20 cellular contexts compared by ENCODE assay signal in the genomic region with DNA sequence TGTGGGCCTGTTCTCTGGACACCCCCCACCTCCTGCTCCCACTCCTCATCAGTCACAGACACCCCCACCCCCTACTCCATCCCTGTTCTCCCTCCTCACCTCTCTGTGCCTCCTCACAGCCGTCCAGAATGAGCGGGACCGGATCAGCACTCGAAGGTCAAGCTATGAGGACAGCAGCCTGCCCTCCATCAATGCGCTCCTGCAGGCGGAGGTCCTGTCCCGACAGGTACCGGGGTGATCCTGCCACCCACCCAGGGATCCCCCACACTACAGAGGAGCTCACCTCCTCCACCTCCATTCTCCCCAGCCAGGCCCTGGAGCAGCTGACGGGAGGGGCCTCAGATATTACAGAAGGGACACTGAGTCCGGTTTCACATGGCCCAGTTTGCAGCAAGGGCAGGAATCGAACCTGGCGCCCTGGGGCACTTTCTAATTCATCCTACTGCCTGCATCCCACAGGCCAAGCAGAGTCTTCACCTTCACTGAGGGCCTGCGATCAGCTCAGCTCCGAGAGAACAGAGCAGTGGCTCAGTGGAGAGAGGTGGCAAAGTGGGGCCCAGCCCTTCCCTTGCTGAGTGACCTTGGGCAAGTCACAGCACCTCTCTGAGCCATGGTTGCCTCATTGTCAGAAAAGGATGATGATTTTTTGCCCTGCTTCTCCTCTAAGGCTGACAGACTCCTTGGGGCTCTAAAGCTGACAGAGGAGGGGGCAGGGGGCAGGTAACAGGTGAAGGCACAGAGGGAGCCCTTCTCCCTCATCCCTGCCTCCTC. TPM values are rescaled to one million over a fixed set of nuclear protein-coding genes. Genes with fewer than 3 reads are reported as not detected.
DNase-seq lines count a peak whose midpoint lies in the region; ATAC-seq, FAIRE-seq and TF ChIP-seq lines count a peak whose summit lies in the region.
"Had no signal": no experiment of that assay in that cellular context is flagged by ENCODE, and none has a peak within 500 bp of the region (broad histone marks: within the 10 kb centered on the region; RNA-seq: fewer than 3 reads in every experiment).

No MANE protein-coding gene starts in this region.

- H3K4me3 Mint-ChIP-seq in nephron progenitor cell = no peak overlapping the region
- no peak overlapping the region for H3K4me3 Mint-ChIP-seq in activated CD4-positive, alpha-beta T cell treated with anti-CD3 and anti-CD28 coated beads, Interleukin-2, amount 10 ng/mL, durations not matched to agents 7 days and 5 days
- H3K4me3 Mint-ChIP-seq: CD14-positive monocyte; CD4-positive, alpha-beta memory T cell; GM23338 had no signal

- no peak overlapping the region for H2BK120ac ChIP-seq in mesendoderm (ENCODE audit: low read depth, low read length)

- H3K56ac ChIP-seq in mesendoderm (ENCODE audit: low read length) = no peak overlapping the region

- in situ Hi-C loops in HepG2 (cut with HindIII; ENCODE audit: extremely low pct_ligation_motif_present, low pct_unique_long_range_greater_than_20kb) (no loop called here), K562 (cut with MboI) (no loop called here)

- no peak overlapping the region for H3K18ac ChIP-seq in mesendoderm (ENCODE audit: low read length)

- H3K79me2 ChIP-seq in HepG2 (ENCODE audit: insufficient read depth, low read length) (peaks cover 15% of the 10 kb centered on the region), K562 (ENCODE audit: control insufficient read depth, insufficient read depth, low read length) (no peaks in the 10 kb centered on the region), mesendoderm (ENCODE audit: control insufficient read depth, insufficient read depth, low read length) (no peaks in the 10 kb centered on the region)

- peaks cover 56 to 77% of the 10 kb centered on the region in 2 experiments for H3K36me3 ChIP-seq in HepG2 (replicated peaks in 1 of 2; ENCODE audit: control insufficient read depth in 1 of 2, insufficient read depth in 2 of 2, low read length in 2 of 2)
- H3K36me3 ChIP-seq in right lobe of liver = peaks cover 0 to 61% (median 28%) of the 10 kb centered on the region in 4 donors
- H3K36me3 ChIP-seq in K562 (ENCODE audit: control insufficient read depth, insufficient read depth, low read length) = no peaks in the 10 kb centered on the region
- H3K36me3 ChIP-seq in mesendoderm (ENCODE audit: control insufficient read depth, insufficient read depth, low read length) = no peaks in the 10 kb centered on the region
- H3K36me3 ChIP-seq in aorta (ENCODE audit: control insufficient read depth in 1 of 2, insufficient read depth in 2 of 2, low read length in 1 of 2) = no peaks in the 10 kb centered on the region
- H3K36me3 ChIP-seq: BLaER1 had no signal

- no peak for TF ChIP-seq RAD21 in HepG2 (CRISPR knock-in tag; IDR thresholded peaks at IDR 0.05)
- TF ChIP-seq RAD21 in K562 (CRISPR knock-in tag; conservative IDR thresholded peaks at IDR 0.05 in 1 of 2, IDR thresholded peaks at IDR 0.05 in 1 of 2) = no peak

- H3K4me1 ChIP-seq in HepG2 (ENCODE audit: insufficient read depth, low read length) (peaks cover 100% of the 10 kb centered on the region), right lobe of liver (peaks cover 0 to 93% (median 23%) of the 10 kb centered on the region in 4 donors), K562 (replicated peaks in 1 of 2; ENCODE audit: control insufficient read depth in 2 of 2, insufficient read depth in 2 of 2, low read length in 2 of 2) (0 out of 5 replicates have a peak, but pooled peaks cover 0 to 3% of the 10 kb centered on the region in 2 experiments), mesendoderm (ENCODE audit: control insufficient read depth, low read depth, low read length) (no peaks in the 10 kb centered on the region), aorta (ENCODE audit: control insufficient read depth in 1 of 2, insufficient read depth in 2 of 2, low read length in 2 of 2) (no peaks in the 10 kb centered on the region)
- H3K4me1 ChIP-seq: BLaER1 had no signal

- WGBS in HepG2 (ENCODE audit: low lambda C conversion rate) = 96% methylated on average over 14 of the region's 14 CpGs
- WGBS in right lobe of liver (ENCODE audit: insufficient coverage, low coverage, low lambda C conversion rate, missing lambda C conversion rate) = 80% methylated on average over 6 of the region's 14 CpGs
- WGBS in K562 (ENCODE audit: insufficient coverage, low coverage, missing lambda C conversion rate) = 11% methylated on average over 12 of the region's 14 CpGs
- WGBS in mesendoderm (ENCODE audit: extremely low coverage, insufficient coverage, low lambda C conversion rate) = no CpG with 5 or more reads among the region's 14 CpGs
- WGBS in aorta, 2 donors = 89 to 91% methylated on average over 14 of the region's 14 CpGs

- H3K27me3 ChIP-seq in HepG2 (ENCODE audit: control insufficient read depth in 1 of 2, insufficient read depth in 2 of 2, low read length in 2 of 2) (no peaks in the 10 kb centered on the region), right lobe of liver (no peaks in the 10 kb centered on the region), K562 (ENCODE audit: control insufficient read depth in 2 of 2, insufficient read depth in 2 of 2, low read length in 2 of 2) (peaks cover 18 to 53% of the 10 kb centered on the region in 2 experiments), mesendoderm (ENCODE audit: insufficient read depth, low read length, poor library complexity) (no peaks in the 10 kb centered on the region), aorta (ENCODE audit: control insufficient read depth in 1 of 2, insufficient read depth in 2 of 2, low read length in 1 of 2) (no peaks in the 10 kb centered on the region)
- H3K27me3 ChIP-seq: BLaER1 had no signal

- no peak overlapping the region for H2AK5ac ChIP-seq in mesendoderm (ENCODE audit: low read length)

- peak overlapping the region; percentile 12 for H3K23ac ChIP-seq in mesendoderm (ENCODE audit: low read length)

- H3K9ac ChIP-seq in HepG2 (ENCODE audit: insufficient read depth, low read depth, low read length) (peak overlapping the region; percentile 29; the same call in 1 of the 2 replicates), K562 (ENCODE audit: insufficient read depth in 1 of 2, low read depth in 2 of 2, low read length in 2 of 2) (no peak overlapping the region), mesendoderm (ENCODE audit: low read length) (no peak overlapping the region)
- H3K9ac ChIP-seq: BLaER1 had no signal

- no peaks in the 10 kb centered on the region for H4K20me1 ChIP-seq in HepG2 (ENCODE audit: insufficient read depth, low read length)
- peaks cover 5% of the 10 kb centered on the region; the same call in 1 of the 2 replicates for H4K20me1 ChIP-seq in K562 (replicated peaks; ENCODE audit: control insufficient read depth, insufficient read depth, low read length)
- H4K20me1 ChIP-seq: BLaER1 had no signal

- H3K4me2 ChIP-seq in HepG2 (ENCODE audit: low read depth, low read length) (0 out of 2 replicates have a peak overlapping the region, but pooled peaks have one; percentile 13), K562 (ENCODE audit: insufficient read depth, low read length) (no peak overlapping the region), mesendoderm (ENCODE audit: low read length) (no peak overlapping the region)
- H3K4me2 ChIP-seq: A549, BLaER1, GM23338 had no signal

- TF ChIP-seq EP300 in HepG2 (IDR thresholded peaks at IDR 0.05; ENCODE audit: low read depth in 2 of 2, low read length in 2 of 2) (no peak), HepG2 (CRISPR knock-in tag; IDR thresholded peaks at IDR 0.05; ENCODE audit: borderline replicate concordance) (no peak), K562 (IDR thresholded peaks at IDR 0.05; ENCODE audit: low read length) (no peak)

- no peaks in the 10 kb centered on the region for H3K9me3 Mint-ChIP-seq in nephron progenitor cell
- no peaks in the 10 kb centered on the region for H3K9me3 Mint-ChIP-seq in activated CD4-positive, alpha-beta T cell treated with anti-CD3 and anti-CD28 coated beads, Interleukin-2, amount 10 ng/mL, durations not matched to agents 7 days and 5 days
- H3K9me3 Mint-ChIP-seq: CD14-positive monocyte; CD4-positive, alpha-beta memory T cell; GM23338 had no signal

- TF ChIP-seq CTCF in HepG2 (CRISPR knock-in tag; IDR thresholded peaks at IDR 0.05) = no peak
- TF ChIP-seq CTCF in right lobe of liver (IDR thresholded peaks at IDR 0.05) = no peak
- no peak for TF ChIP-seq CTCF in K562 (IDR thresholded peaks at IDR 0.05 in 2 of 3, conservative IDR thresholded peaks at IDR 0.05 in 1 of 3; ENCODE audit: insufficient read depth in 2 of 3, low read depth in 1 of 3, low read length in 3 of 3)
- no peak for TF ChIP-seq CTCF in nephron progenitor cell (IDR thresholded peaks at IDR 0.05)

- ATAC-seq in HepG2 (no peak), right lobe of liver (no peak), K562 (no peak), aorta (ENCODE audit: low FRiP score) (peak; percentile 25), HG03457 (IDR thresholded peaks at IDR 0.05; ENCODE audit: unreplicated experiment) (no peak)

- no peak overlapping the region for H4K8ac ChIP-seq in mesendoderm (ENCODE audit: low read depth, low read length)

- no peak for FAIRE-seq in HepG2 (lab: Jason Lieb, UNC)
- no peak for FAIRE-seq in K562 (lab: Jason Lieb, UNC)
- FAIRE-seq: A549, H54 had no signal

- H3K4me1 Mint-ChIP-seq in nephron progenitor cell = peaks cover 12% of the 10 kb centered on the region
- no peaks in the 10 kb centered on the region for H3K4me1 Mint-ChIP-seq in activated CD4-positive, alpha-beta T cell treated with anti-CD3 and anti-CD28 coated beads, Interleukin-2, amount 10 ng/mL, durations not matched to agents 7 days and 5 days
- H3K4me1 Mint-ChIP-seq: CD14-positive monocyte; CD4-positive, alpha-beta memory T cell had no signal

- H3K79me1 ChIP-seq in mesendoderm (ENCODE audit: low read length) = no peaks in the 10 kb centered on the region

- H3K36me3 Mint-ChIP-seq in nephron progenitor cell (ENCODE audit: low read depth) = no peaks in the 10 kb centered on the region
- no peaks in the 10 kb centered on the region for H3K36me3 Mint-ChIP-seq in activated CD4-positive, alpha-beta T cell treated with anti-CD3 and anti-CD28 coated beads, Interleukin-2, amount 10 ng/mL, durations not matched to agents 7 days and 5 days (ENCODE audit: low read depth)
- H3K36me3 Mint-ChIP-seq: CD14-positive monocyte; CD4-positive, alpha-beta memory T cell had no signal

- TF ChIP-seq POLR2A in HepG2 (IDR thresholded peaks at IDR 0.05; ENCODE audit: insufficient read depth in 1 of 2, low read depth in 2 of 2, low read length in 2 of 2) (peak in 1 of 2 experiments; percentile 53; a peak in 2 of 4 replicates), right lobe of liver (IDR thresholded peaks at IDR 0.05) (no peak), K562 (conservative IDR thresholded peaks at IDR 0.05) (no peak)

- H3K27ac ChIP-seq in HepG2 (ENCODE audit: extremely low read length, insufficient read depth, low read length) (peak overlapping the region; percentile 87), right lobe of liver (peak overlapping the region in 1 of 3 donors; percentile 29), K562 (ENCODE audit: extremely low read depth, low read depth, low read length) (no peak overlapping the region), mesendoderm (ENCODE audit: low read depth, low read length) (no peak overlapping the region), aorta (ENCODE audit: low read depth in 1 of 2, low read length in 2 of 2) (no peak overlapping the region)
- H3K27ac ChIP-seq: 22Rv1, BLaER1 had no signal

- no peak overlapping the region for H4K5ac ChIP-seq in mesendoderm (ENCODE audit: low read length)

- DNase-seq in HepG2 (ENCODE audit: low spot score) (no peak), right lobe of liver (no peak), K562 (ENCODE audit: extremely low read depth in 1 of 4, low spot score in 3 of 4) (no peak), mesendoderm (no peak), aorta (peak in 1 of 2 donors; percentile 48), nephron progenitor cell (no peak)
- no peak for DNase-seq in activated CD4-positive, alpha-beta T cell treated with anti-CD3 and anti-CD28 coated beads, Interleukin-2, amount 10 ng/mL, durations not matched to agents 7 days and 5 days
- DNase-seq: Calu3; CD4-positive, alpha-beta memory T cell; DMS79 treated with DMSO at 0.1 percent for 48 hours; GF-D8; HCEC 1CT had no signal

- H3K4ac ChIP-seq in mesendoderm (ENCODE audit: low read depth, low read length) = no peak overlapping the region

- BruUV-seq in HepG2 (replicated peaks; lab: Mats Ljungman, UMichigan) = no TSS peak
- BruUV-seq in K562 (replicated peaks; lab: Mats Ljungman, UMichigan) = no TSS peak

- H3K9me3 ChIP-seq in HepG2 (ENCODE audit: low read length) = no peaks in the 10 kb centered on the region
- H3K9me3 ChIP-seq in right lobe of liver = no peaks in the 10 kb centered on the region
- no peaks in the 10 kb centered on the region for H3K9me3 ChIP-seq in K562 (replicated peaks; ENCODE audit: control insufficient read depth, insufficient read depth, low read depth, low read length)
- no peaks in the 10 kb centered on the region for H3K9me3 ChIP-seq in aorta (ENCODE audit: control insufficient read depth, low read length)
- H3K9me3 ChIP-seq: A549, BLaER1 had no signal

- intact Hi-C loops in HepG2 (cut with micrococcal nuclease; ENCODE audit: unreplicated experiment) = no loop called here
- intact Hi-C loops in right lobe of liver (cut with DNase I) = no loop called here
- intact Hi-C loops in K562 (cut with micrococcal nuclease) = no loop called here
- intact Hi-C loops in aorta (cut with DNase I) = no loop called here

- no peaks in the 10 kb centered on the region for H3K9me1 ChIP-seq in K562 (ENCODE audit: control insufficient read depth, insufficient read depth, low read length)

- H2BK5ac ChIP-seq in mesendoderm (ENCODE audit: low read length) = no peak overlapping the region

- no peak overlapping the region for H2BK15ac ChIP-seq in mesendoderm (replicated peaks; ENCODE audit: low read depth)

- CTCF ChIA-PET in HepG2 (lab: Yijun Ruan, JAX; ENCODE audit: low intra/inter-chr PET ratio, low total read pairs) = no interaction called here
- CTCF ChIA-PET in K562 (lab: Yijun Ruan, JAX; ENCODE audit: low intra/inter-chr PET ratio) = no interaction called here
- CTCF ChIA-PET in activated CD4-positive, alpha-beta T cell treated with anti-CD3 and anti-CD28 coated beads, Interleukin-2, amount 10 ng/mL, durations not matched to agents 7 days and 5 days (lab: Charles Lee) = interaction anchor here (0.9 to 1.5 kb wide), 2 partner anchors 17 to 196 kb away, joined by 3 to 4 read pairs; no protein-coding TSS in a partner anchor

- POLR2A ChIA-PET in HepG2 (lab: Yijun Ruan, JAX) = interaction anchor here (1.2 to 11.5 kb wide), 7 partner anchors 11 to 62 kb away, joined by 3 to 556 read pairs (median 22); partner anchors contain the start of gene HNF4A
- POLR2A ChIA-PET in K562 (lab: Yijun Ruan, JAX) = interaction anchor here (0.5 to 2.3 kb wide), 4 partner anchors 8 to 27 kb away, joined by 3 to 10 read pairs (median 3); no protein-coding TSS in a partner anchor
- POLR2A ChIA-PET in activated CD4-positive, alpha-beta T cell treated with anti-CD3 and anti-CD28 coated beads, Interleukin-2, amount 10 ng/mL, durations not matched to agents 7 days and 5 days (lab: Charles Lee) = no interaction called here

- H3K4me3 ChIP-seq in HepG2 (replicated peaks in 1 of 3; ENCODE audit: insufficient read depth in 1 of 3, low read depth in 2 of 3, low read length in 3 of 3) (no peak overlapping the region), right lobe of liver (no peak overlapping the region), K562 (no peak overlapping the region), mesendoderm (ENCODE audit: low read length) (no peak overlapping the region), aorta (ENCODE audit: low read length in 2 of 2) (no peak overlapping the region)
- H3K4me3 ChIP-seq: A549, BLaER1, GM23338 had no signal

- peaks cover 7% of the 10 kb centered on the region for H3K27me3 Mint-ChIP-seq in nephron progenitor cell (ENCODE audit: low read depth, poor library complexity)
- peaks cover 1% of the 10 kb centered on the region for H3K27me3 Mint-ChIP-seq in activated CD4-positive, alpha-beta T cell treated with anti-CD3 and anti-CD28 coated beads, Interleukin-2, amount 10 ng/mL, durations not matched to agents 7 days and 5 days

- H3K27ac Mint-ChIP-seq in nephron progenitor cell = no peak overlapping the region
- no peak overlapping the region for H3K27ac Mint-ChIP-seq in activated CD4-positive, alpha-beta T cell treated with anti-CD3 and anti-CD28 coated beads, Interleukin-2, amount 10 ng/mL, durations not matched to agents 7 days and 5 days
- H3K27ac Mint-ChIP-seq: CD14-positive monocyte; CD4-positive, alpha-beta memory T cell; GM23338 had no signal

- H2AFZ ChIP-seq in HepG2 (ENCODE audit: low read length) (no peak overlapping the region), K562 (ENCODE audit: low read depth, low read length) (no peak overlapping the region)

RNA-seq across cellular contexts. Expression of gene HNF4A, which starts 58.3 kb away (rescaled TPM):
- total RNA-seq in HepG2 (2016; rRNA removed; fragmentation: Illumina TruSeq; extraction: Trizol) (169 and 190 TPM in 2 replicates), right lobe of liver (100 to 1,000 TPM; 101 to 255 (median 157) TPM), K562 (2014; rRNA removed) (not detected in 2 replicates), K562 (2014; rRNA removed; fragmentation: Illumina TruSeq; extraction: Trizol) (not detected in 2 replicates), K562 (2015; rRNA removed; fragmentation: Illumina TruSeq; extraction: Trizol) (not detected in 2 replicates), K562 (2021) (0.11 and 0.16 TPM in 2 replicates), aorta (not detected)
- total RNA-seq in HepG2 (2016; cell fraction: cytosol; rRNA removed; fragmentation: Illumina TruSeq; extraction: Trizol; ENCODE audit: low read depth) = 29.0 and 32.3 TPM in 2 replicates
- 151 and 173 TPM in 2 replicates for total RNA-seq in HepG2 (2016; cell fraction: insoluble cytoplasmic fraction; rRNA removed; fragmentation: Illumina TruSeq; extraction: Trizol)
- 112 and 124 TPM in 2 replicates for total RNA-seq in HepG2 (2016; cell fraction: membrane; rRNA removed; fragmentation: Illumina TruSeq; extraction: Trizol)
- total RNA-seq in HepG2 (2016; cell fraction: nucleus; rRNA removed; fragmentation: Illumina TruSeq; extraction: Trizol) = 102 and 116 TPM in 2 replicates
- polyA plus RNA-seq in HepG2 (2011; rRNA removed) (80.9 and 112 TPM in 2 replicates), K562 (2011; rRNA removed) (not detected in 2 replicates), K562 (2014; fragmentation: Illumina TruSeq; extraction: Trizol) (0.03 TPM in 1 of 2 replicates, not detected in the other), K562 (2014; fragmentation: Nextera tagmentation; extraction: Ambion mirVana) (under 1 TPM in 1 of 2 experiments, not detected in 1; 0.06 TPM), K562 (2014; rRNA removed) (0.27 TPM in 1 of 2 replicates, not detected in the other), aorta (10 to 100 TPM in 1 of 2 donors, under 1 TPM in 1; 0.05 to 11.8 TPM)
- 42.6 and 51.4 TPM in 2 replicates for polyA plus RNA-seq in HepG2 (2011; cell fraction: cytosol; rRNA removed)
- polyA plus RNA-seq in HepG2 (2011; cell fraction: nucleus; rRNA removed) = 155 and 166 TPM in 2 replicates
- 118 and 127 TPM in 2 replicates for polyA plus RNA-seq in HepG2 (2012)
- polyA plus RNA-seq in HepG2 (2016; cell fraction: cytosol; fragmentation: Illumina TruSeq; extraction: Trizol; ENCODE audit: low read depth) = 15.4 and 16.4 TPM in 2 replicates
- 119 and 153 TPM in 2 replicates for polyA plus RNA-seq in HepG2 (2016; cell fraction: insoluble cytoplasmic fraction; fragmentation: Illumina TruSeq; extraction: Trizol; ENCODE audit: low read depth)
- polyA plus RNA-seq in HepG2 (2016; cell fraction: membrane; fragmentation: Illumina TruSeq; extraction: Trizol; ENCODE audit: low read depth) = 46.6 and 47.5 TPM in 2 replicates
- polyA plus RNA-seq in HepG2 (2016; cell fraction: nucleus; fragmentation: Illumina TruSeq; extraction: Trizol; ENCODE audit: insufficient read depth, low read depth) = 182 and 192 TPM in 2 replicates
- 4.8 and 366 TPM in 2 replicates for polyA minus RNA-seq in HepG2 (2011; rRNA and poly(A)+ RNA removed; ENCODE audit: low replicate concordance)
- polyA minus RNA-seq in HepG2 (2011; cell fraction: cytosol; rRNA and poly(A)+ RNA removed) = 84.1 and 95.5 TPM in 2 replicates
- 74.7 and 93.0 TPM in 2 replicates for polyA minus RNA-seq in HepG2 (2011; cell fraction: nucleus; rRNA and poly(A)+ RNA removed)
- total RNA-seq in K562 (2011; cell fraction: chromatin; rRNA removed; ENCODE audit: low replicate concordance) = 0.09 TPM in 1 of 2 replicates, not detected in the other
- under 0.01 TPM in 1 of 2 replicates, not detected in the other for total RNA-seq in K562 (2011; cell fraction: nucleolus; rRNA removed)
- not detected in 2 replicates for total RNA-seq in K562 (2011; cell fraction: nucleoplasm; rRNA removed)
- polyA plus RNA-seq in K562 (2011; cell fraction: cytosol; rRNA removed) = not detected in 2 replicates
- not detected in 2 replicates for polyA plus RNA-seq in K562 (2011; cell fraction: nucleus; rRNA removed)
- 0.03 and 2.3 TPM in 2 replicates for polyA plus RNA-seq in K562 (2012)
- not detected in 2 replicates for polyA minus RNA-seq in K562 (2011; rRNA and poly(A)+ RNA removed)
- 0.46 TPM in 1 of 2 replicates, not detected in the other for polyA minus RNA-seq in K562 (2011; cell fraction: cytosol; rRNA and poly(A)+ RNA removed)
- polyA minus RNA-seq in K562 (2011; cell fraction: nucleus; rRNA and poly(A)+ RNA removed) = not detected in 2 replicates
- 0.03 TPM for polyA plus RNA-seq in mesendoderm (2013, experiment 1 of 2)
- polyA plus RNA-seq in mesendoderm (2013, experiment 2 of 2) = 0.07 TPM
- total RNA-seq in activated CD4-positive, alpha-beta T cell treated with anti-CD3 and anti-CD28 coated beads, Interleukin-2, amount 10 ng/mL, durations not matched to agents 7 days and 5 days = not detected
- total RNA-seq: CD4-positive, alpha-beta memory T cell; GM23338 had no signal
- polyA plus RNA-seq: AG04450; CD14-positive monocyte; CD4-positive, alpha-beta memory T cell; GM23338 had no signal

Comparison
In these comparisons a context has a peak if more than half of its experiments do, and no peak if none do; other contexts are left out.
1. RNA of gene HNF4A, which starts 58.3 kb away (total RNA-seq): 101 to 255 TPM in right lobe of liver and 29.0 to 190 TPM in HepG2; not detected in aorta, under 0.01 to 0.16 TPM in K562 and not detected in activated CD4-positive, alpha-beta T cell treated with anti-CD3 and anti-CD28 coated beads, Interleukin-2, amount 10 ng/mL, durations not matched to agents 7 days and 5 days; every median in the first group is over 10 times any median in the second.
2. Of the 241 proteins assayed by ChIP-seq in both HepG2 and K562: peak only in HepG2: ADNP, CAMTA2, HDAC2, HIVEP1, IRF9, KDM5B and 8 more; only in K562: none; in both: ZFP36; in neither: 222; mixed calls (peak in some experiments, not most) for 4.